In genomic region chr1:175373786-175374623, GRCh38 we compare ENCODE assay signal across 9 cellular contexts.
DNase-seq lines count a peak whose midpoint lies in the region; ATAC-seq and TF ChIP-seq lines count a peak whose summit lies in the region.
"Had no signal": no experiment of that assay in that cellular context is flagged by ENCODE, and none has a peak within 500 bp of the region (broad histone marks: within the 10 kb centered on the region; RNA-seq: fewer than 3 reads in every experiment).

No MANE protein-coding gene starts in this region.

- H3K9me2 ChIP-seq in Karpas-422 (replicated peaks; ENCODE audit: insufficient read depth, low read length), result no peaks in the 10 kb centered on the region

- peaks cover 6% of the 10 kb centered on the region for H3K27me3 Mint-ChIP-seq in activated T-helper 17 cell treated with anti-CD3 and anti-CD28 coated beads, Interleukin-2, amount 50 U/mL, for 72 hours
- H3K27me3 Mint-ChIP-seq in stimulated activated naive CD8-positive, alpha-beta T cell treated with anti-CD3 and anti-CD28 coated beads, Interleukin-15, amount 100 ng/mL, for 72 hours, result peaks cover 29% of the 10 kb centered on the region

- no peaks in the 10 kb centered on the region for H3K79me2 ChIP-seq in Karpas-422 (ENCODE audit: low read length)

- H3K4me3 Mint-ChIP-seq in activated T-helper 17 cell treated with anti-CD3 and anti-CD28 coated beads, Interleukin-2, amount 50 U/mL, for 72 hours, result no peak overlapping the region
- no peak overlapping the region for H3K4me3 Mint-ChIP-seq in stimulated activated naive CD8-positive, alpha-beta T cell treated with anti-CD3 and anti-CD28 coated beads, Interleukin-15, amount 100 ng/mL, for 72 hours

- H4K20me1 ChIP-seq in Karpas-422 (ENCODE audit: insufficient read depth, low read depth, low read length), result no peaks in the 10 kb centered on the region

- no peak overlapping the region for H3K27ac ChIP-seq in Karpas-422 (ENCODE audit: low read length)
- H3K27ac ChIP-seq: epithelial cell of prostate had no signal

- ATAC-seq in activated T-helper 17 cell treated with anti-CD3 and anti-CD28 coated beads, Interleukin-2, amount 50 U/mL, for 72 hours (replicated peaks), result peak; percentile 55
- ATAC-seq in stimulated activated naive CD8-positive, alpha-beta T cell treated with anti-CD3 and anti-CD28 coated beads, Interleukin-15, amount 100 ng/mL, for 72 hours, result peak; percentile 60
- no peak for ATAC-seq in GM19452 (IDR thresholded peaks at IDR 0.05; ENCODE audit: unreplicated experiment)

- no peak for DNase-seq in AG09309 (ENCODE audit: low read depth)
- no peak for DNase-seq in GM12864 (ENCODE audit: low read depth)
- peak; percentile 75 for DNase-seq in Karpas-422
- DNase-seq in hypothalamus (lab: John Stamatoyannopoulos, UW), result peak in 26 of 51 donors; percentile 4 to 57 (median 20)
- DNase-seq in stimulated activated naive CD8-positive, alpha-beta T cell treated with anti-CD3 and anti-CD28 coated beads, Interleukin-15, amount 100 ng/mL, for 72 hours, result peak; percentile 17 to 18
- no peak for DNase-seq in GDM1 (lab: John Stamatoyannopoulos, UW)

- no peaks in the 10 kb centered on the region for H3K4me1 ChIP-seq in Karpas-422 (ENCODE audit: low read length)

- H3K27ac Mint-ChIP-seq in activated T-helper 17 cell treated with anti-CD3 and anti-CD28 coated beads, Interleukin-2, amount 50 U/mL, for 72 hours, result no peak overlapping the region
- H3K27ac Mint-ChIP-seq in stimulated activated naive CD8-positive, alpha-beta T cell treated with anti-CD3 and anti-CD28 coated beads, Interleukin-15, amount 100 ng/mL, for 72 hours, result no peak overlapping the region

- H3K36me3 ChIP-seq in Karpas-422 (ENCODE audit: insufficient read depth, low read length), result no peaks in the 10 kb centered on the region

- TF ChIP-seq CTCF in AG09309 (IDR thresholded peaks at IDR 0.05; ENCODE audit: control insufficient read depth, insufficient read depth, low read depth, low read length, missing control alignments) (peak; percentile 37), GM12864 (IDR thresholded peaks at IDR 0.05; ENCODE audit: low read depth, low read length, missing control alignments) (peak; percentile 79)

- no peaks in the 10 kb centered on the region for H3K4me1 Mint-ChIP-seq in activated T-helper 17 cell treated with anti-CD3 and anti-CD28 coated beads, Interleukin-2, amount 50 U/mL, for 72 hours
- no peaks in the 10 kb centered on the region for H3K4me1 Mint-ChIP-seq in stimulated activated naive CD8-positive, alpha-beta T cell treated with anti-CD3 and anti-CD28 coated beads, Interleukin-15, amount 100 ng/mL, for 72 hours

- H3K9ac ChIP-seq in Karpas-422 (ENCODE audit: low read length), result no peak overlapping the region

- H3K4me3 ChIP-seq in AG09309 (ENCODE audit: control insufficient read depth, low read depth, low read length) (no peak overlapping the region), GM12864 (ENCODE audit: low read depth, low read length) (no peak overlapping the region), Karpas-422 (ENCODE audit: low read length) (no peak overlapping the region)

- no peak overlapping the region for H3K4me2 ChIP-seq in Karpas-422 (ENCODE audit: low read depth, low read length, poor library complexity, severe bottlenecking)

- H2AFZ ChIP-seq in Karpas-422 (ENCODE audit: low read length), result no peak overlapping the region

- H3K27me3 ChIP-seq in Karpas-422 (ENCODE audit: low read length), result no peaks in the 10 kb centered on the region

- H3K9me3 ChIP-seq in Karpas-422 (ENCODE audit: low read length), result no peaks in the 10 kb centered on the region

- no peaks in the 10 kb centered on the region for H3K9me3 Mint-ChIP-seq in activated T-helper 17 cell treated with anti-CD3 and anti-CD28 coated beads, Interleukin-2, amount 50 U/mL, for 72 hours
- no peaks in the 10 kb centered on the region for H3K9me3 Mint-ChIP-seq in stimulated activated naive CD8-positive, alpha-beta T cell treated with anti-CD3 and anti-CD28 coated beads, Interleukin-15, amount 100 ng/mL, for 72 hours

- H3K36me3 Mint-ChIP-seq in activated T-helper 17 cell treated with anti-CD3 and anti-CD28 coated beads, Interleukin-2, amount 50 U/mL, for 72 hours (ENCODE audit: low read depth), result no peaks in the 10 kb centered on the region

Comparison
In these comparisons a context has a peak if more than half of its experiments do, and no peak if none do; other contexts are left out.
1. DNase-seq: peak in Karpas-422 (single experiment), hypothalamus (26 of 51) and stimulated activated naive CD8-positive, alpha-beta T cell treated with anti-CD3 and anti-CD28 coated beads, Interleukin-15, amount 100 ng/mL, for 72 hours (2 of 2); none in AG09309 (single experiment), GM12864 (single experiment) and GDM1 (single experiment).